9 cellular contexts compared by ENCODE assay signal in the genomic region with DNA sequence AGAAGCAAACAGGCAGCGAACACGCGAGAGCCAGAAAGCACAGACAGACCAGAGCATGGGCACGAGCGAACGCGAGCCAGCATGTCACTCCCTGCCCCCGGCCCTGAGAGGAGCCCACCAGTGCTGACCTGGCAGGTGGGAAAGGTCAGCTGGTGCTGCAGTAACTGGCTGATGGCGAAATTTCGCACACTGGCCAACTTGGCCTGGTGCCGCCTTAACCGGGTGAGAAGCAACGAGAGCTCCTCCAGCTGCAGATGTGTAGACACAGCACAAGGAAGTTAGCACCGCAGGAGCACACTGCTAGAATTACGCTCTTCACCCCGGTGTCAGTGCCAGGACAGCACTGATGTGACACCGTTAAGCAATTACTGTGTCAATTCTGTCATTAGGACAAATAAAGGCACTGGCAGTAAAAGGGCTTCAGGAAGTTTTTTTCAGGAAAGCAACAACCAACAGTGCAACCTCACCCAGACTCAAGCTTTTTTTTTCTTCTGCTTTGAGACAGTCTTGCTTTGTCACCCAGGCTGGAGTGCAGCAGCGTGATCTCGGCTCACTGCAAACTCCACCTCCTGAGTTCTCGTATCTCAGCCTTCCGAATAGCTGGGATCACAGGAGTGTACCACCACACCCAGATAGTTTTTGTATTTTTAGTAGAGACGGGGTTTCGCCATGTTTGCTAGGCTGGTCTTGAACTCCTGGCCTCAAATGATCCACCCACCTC.
A peak's percentile ranks its signal among the peaks of the same experiment; 100 is the strongest.
DNase-seq lines count a peak whose midpoint lies in the region; ATAC-seq and TF ChIP-seq lines count a peak whose summit lies in the region.
"Had no signal": no experiment of that assay in that cellular context is flagged by ENCODE, and none has a peak within 500 bp of the region (broad histone marks: within the 10 kb centered on the region; RNA-seq: fewer than 3 reads in every experiment).

No MANE protein-coding gene starts in this region.

- H3K9me3 ChIP-seq in adrenal gland (replicated peaks in 1 of 3) (no peaks in the 10 kb centered on the region), right lobe of liver (no peaks in the 10 kb centered on the region), tibial nerve (no peaks in the 10 kb centered on the region)

- ATAC-seq in right lobe of liver (peak; percentile 85 to 91 (median 86)), HG03139 (IDR thresholded peaks at IDR 0.05; ENCODE audit: unreplicated experiment) (no peak), GM21717 (IDR thresholded peaks at IDR 0.05; ENCODE audit: unreplicated experiment) (no peak)

- TF ChIP-seq EP300 in tibial nerve (IDR thresholded peaks at IDR 0.05) = peak in 1 of 2 donors; percentile 58

- TF ChIP-seq CTCF in adrenal gland (IDR thresholded peaks at IDR 0.05) = no peak
- TF ChIP-seq CTCF in right lobe of liver (IDR thresholded peaks at IDR 0.05) = peak in 2 of 4 donors; percentile 10 to 20
- TF ChIP-seq CTCF in tibial nerve (IDR thresholded peaks at IDR 0.05) = no peak

- WGBS in adrenal gland, 4 donors = 72 to 83% (median 77%) methylated on average over 9 to 23 of the region's 23 CpGs
- 23% methylated on average over 9 of the region's 23 CpGs for WGBS in right lobe of liver (ENCODE audit: insufficient coverage, low coverage, low lambda C conversion rate, missing lambda C conversion rate)
- WGBS in tibial nerve, 2 donors = 50 to 54% methylated on average over 20 to 23 of the region's 23 CpGs

- H3K27me3 ChIP-seq in adrenal gland (no peaks in the 10 kb centered on the region), right lobe of liver (no peaks in the 10 kb centered on the region), tibial nerve (no peaks in the 10 kb centered on the region)

- H3K4me1 ChIP-seq in adrenal gland (replicated peaks in 1 of 2) (no peaks in the 10 kb centered on the region), right lobe of liver (peaks cover 0 to 32% (median 10%) of the 10 kb centered on the region in 4 donors), tibial nerve (peaks cover 0 to 32% (median 6%) of the 10 kb centered on the region in 4 donors)

- H3K4me3 ChIP-seq in adrenal gland (no peak overlapping the region), right lobe of liver (no peak overlapping the region), tibial nerve (no peak overlapping the region)

- DNase-seq in NCI-H1092 treated with DMSO at 0.1 percent for 48 hours (lab: John Stamatoyannopoulos, UW) (peak; percentile 85), adrenal gland (peak; percentile 37 to 75 (median 55)), right lobe of liver (peak; percentile 85 to 90 (median 87)), tibial nerve (ENCODE audit: low spot score in 2 of 2) (peak; percentile 45 to 67), NCI-H1694 (lab: John Stamatoyannopoulos, UW) (no peak)
- DNase-seq: occipital lobe had no signal

- no peak for TF ChIP-seq POLR2A in adrenal gland (IDR thresholded peaks at IDR 0.05)
- no peak for TF ChIP-seq POLR2A in right lobe of liver (IDR thresholded peaks at IDR 0.05)
- no peak for TF ChIP-seq POLR2A in tibial nerve (IDR thresholded peaks at IDR 0.05)

- H3K36me3 ChIP-seq in adrenal gland (replicated peaks in 1 of 2) (no peaks in the 10 kb centered on the region), right lobe of liver (peaks cover 0 to 3% (median 0%) of the 10 kb centered on the region in 4 donors), tibial nerve (peaks cover 0 to 48% (median 0%) of the 10 kb centered on the region in 3 donors)

- intact Hi-C loops in adrenal gland (cut with DNase I) = loop anchor here in 1 of 2 donors (5.0 kb wide), 1 partner anchor 247 kb away; no protein-coding TSS in a partner anchor
- intact Hi-C loops in right lobe of liver (cut with DNase I) = no loop called here

- H3K27ac ChIP-seq in adrenal gland (peak overlapping the region in 3 of 5 donors; percentile 8 to 81 (median 20)), right lobe of liver (peak overlapping the region in 1 of 3 donors; percentile 33), tibial nerve (peak overlapping the region; percentile 24 to 83 (median 62))
- H3K27ac ChIP-seq: epithelial cell of prostate had no signal

Comparison
In these comparisons a context has a peak if more than half of its experiments do, and no peak if none do; other contexts are left out.
1. ATAC-seq: peak in right lobe of liver (4 of 4); none in HG03139 (single experiment) and GM21717 (single experiment).